Comparison of ENCODE assay signal across 6 cellular contexts in the genomic region with DNA sequence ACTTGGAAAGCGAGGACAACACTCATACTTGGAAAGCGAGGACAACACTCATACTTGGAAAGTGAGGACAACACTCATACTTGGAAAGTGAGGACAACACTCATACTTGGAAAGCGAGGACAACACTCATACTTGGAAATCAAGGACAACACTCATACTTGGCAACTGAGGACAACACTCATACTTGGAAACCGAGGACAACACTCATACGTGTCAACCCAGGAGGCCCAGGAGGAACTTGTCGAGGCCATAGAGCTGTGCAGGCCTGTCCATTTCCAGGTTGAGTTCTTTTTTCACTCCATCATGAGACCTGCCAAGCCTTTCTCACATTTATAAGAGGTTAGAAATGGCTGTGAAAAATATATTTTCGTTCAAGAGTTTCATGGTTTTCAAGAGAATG.
A peak's percentile ranks its signal among the peaks of the same experiment; 100 is the strongest.
DNase-seq lines count a peak whose midpoint lies in the region; ATAC-seq lines count a peak whose summit lies in the region.
"Not testable (repeated sequence)": the region's sequence is repeated elsewhere in the genome, so short reads cannot be mapped to it uniquely, and the experiment has no call there.

No MANE protein-coding gene starts in this region.

- DNase-seq in activated CD4-positive, alpha-beta T cell treated with anti-CD3 and anti-CD28 coated beads, Interleukin-2, amount 10 ng/mL, durations not matched to agents 24 days and 14 days; activated T-cell treated with anti-CD3 and anti-CD28 coated beads, Interleukin-2, amount 50 U/mL, for 24 hours; activated T-helper 2 cell treated with anti-CD3 and anti-CD28 coated beads, Interferon-gamma antibody, Interleukin-2, Interleukin-4, amounts not matched to agents 10 μg/mL and 5 μg/mL and 100 μg/mL, durations not matched to agents 14 hours and 24 hours and 36 hours (ENCODE audit: low spot score); activated naive CD8-positive, alpha-beta T cell treated with anti-CD3 and anti-CD28 coated beads, Interleukin-2, amount 50 U/mL, for 24 hours; natural killer cell treated with Interleukin-12 subunit alpha and Interleukin-12 subunit beta and Interleukin-15 and Interleukin-18, amount 100 ng/mL, for 72 hours (ENCODE audit: low spot score): not testable (repeated sequence)
- DNase-seq in stimulated activated effector memory CD8-positive, alpha-beta T cell treated with anti-CD3 and anti-CD28 coated beads, Interleukin-12 subunit alpha, Interleukin-12 subunit beta, amount 100 ng/mL, for 72 hours (ENCODE audit: low spot score in 2 of 2): peak in 1 of 2 donors; percentile 53

- peaks cover 70% of the 10 kb centered on the region for H3K36me3 Mint-ChIP-seq in activated CD4-positive, alpha-beta T cell treated with anti-CD3 and anti-CD28 coated beads, Interleukin-2, amount 10 ng/mL, durations not matched to agents 24 days and 14 days (ENCODE audit: low read depth)
- H3K36me3 Mint-ChIP-seq in activated T-cell treated with anti-CD3 and anti-CD28 coated beads, Interleukin-2, amount 50 U/mL, for 24 hours (ENCODE audit: low read depth): peaks cover 87% of the 10 kb centered on the region
- H3K36me3 Mint-ChIP-seq in activated T-helper 2 cell treated with anti-CD3 and anti-CD28 coated beads, Interferon-gamma antibody, Interleukin-2, Interleukin-4, amounts not matched to agents 10 μg/mL and 5 μg/mL and 100 μg/mL, durations not matched to agents 14 hours and 24 hours and 36 hours (ENCODE audit: low read depth): peaks cover 81% of the 10 kb centered on the region
- peaks cover 60% of the 10 kb centered on the region for H3K36me3 Mint-ChIP-seq in activated naive CD8-positive, alpha-beta T cell treated with anti-CD3 and anti-CD28 coated beads, Interleukin-2, amount 50 U/mL, for 24 hours (ENCODE audit: low read depth)
- peaks cover 58% of the 10 kb centered on the region for H3K36me3 Mint-ChIP-seq in natural killer cell treated with Interleukin-12 subunit alpha and Interleukin-12 subunit beta and Interleukin-15 and Interleukin-18, amount 100 ng/mL, for 72 hours
- H3K36me3 Mint-ChIP-seq in stimulated activated effector memory CD8-positive, alpha-beta T cell treated with anti-CD3 and anti-CD28 coated beads, Interleukin-12 subunit alpha, Interleukin-12 subunit beta, amount 100 ng/mL, for 72 hours: peaks cover 23% of the 10 kb centered on the region

- peak overlapping the region; percentile 57 for H3K27ac Mint-ChIP-seq in activated CD4-positive, alpha-beta T cell treated with anti-CD3 and anti-CD28 coated beads, Interleukin-2, amount 10 ng/mL, durations not matched to agents 24 days and 14 days
- peak overlapping the region; percentile 92 for H3K27ac Mint-ChIP-seq in activated T-cell treated with anti-CD3 and anti-CD28 coated beads, Interleukin-2, amount 50 U/mL, for 24 hours
- peak overlapping the region; percentile 56 for H3K27ac Mint-ChIP-seq in activated T-helper 2 cell treated with anti-CD3 and anti-CD28 coated beads, Interferon-gamma antibody, Interleukin-2, Interleukin-4, amounts not matched to agents 10 μg/mL and 5 μg/mL and 100 μg/mL, durations not matched to agents 14 hours and 24 hours and 36 hours
- H3K27ac Mint-ChIP-seq in activated naive CD8-positive, alpha-beta T cell treated with anti-CD3 and anti-CD28 coated beads, Interleukin-2, amount 50 U/mL, for 24 hours: peak overlapping the region; percentile 15
- H3K27ac Mint-ChIP-seq in natural killer cell treated with Interleukin-12 subunit alpha and Interleukin-12 subunit beta and Interleukin-15 and Interleukin-18, amount 100 ng/mL, for 72 hours: peak overlapping the region; percentile 44 to 62
- H3K27ac Mint-ChIP-seq in stimulated activated effector memory CD8-positive, alpha-beta T cell treated with anti-CD3 and anti-CD28 coated beads, Interleukin-12 subunit alpha, Interleukin-12 subunit beta, amount 100 ng/mL, for 72 hours: peak overlapping the region; percentile 91

- H3K27me3 Mint-ChIP-seq in activated CD4-positive, alpha-beta T cell treated with anti-CD3 and anti-CD28 coated beads, Interleukin-2, amount 10 ng/mL, durations not matched to agents 24 days and 14 days; activated T-cell treated with anti-CD3 and anti-CD28 coated beads, Interleukin-2, amount 50 U/mL, for 24 hours; activated T-helper 2 cell treated with anti-CD3 and anti-CD28 coated beads, Interferon-gamma antibody, Interleukin-2, Interleukin-4, amounts not matched to agents 10 μg/mL and 5 μg/mL and 100 μg/mL, durations not matched to agents 14 hours and 24 hours and 36 hours (ENCODE audit: low read depth); activated naive CD8-positive, alpha-beta T cell treated with anti-CD3 and anti-CD28 coated beads, Interleukin-2, amount 50 U/mL, for 24 hours; natural killer cell treated with Interleukin-12 subunit alpha and Interleukin-12 subunit beta and Interleukin-15 and Interleukin-18, amount 100 ng/mL, for 72 hours: not testable (repeated sequence)

- ATAC-seq in activated naive CD8-positive, alpha-beta T cell treated with anti-CD3 and anti-CD28 coated beads, Interleukin-2, amount 50 U/mL, for 24 hours: not testable (repeated sequence)
- peak; percentile 56 to 61 for ATAC-seq in natural killer cell treated with Interleukin-12 subunit alpha and Interleukin-12 subunit beta and Interleukin-15 and Interleukin-18, amount 100 ng/mL, for 72 hours
- peak; percentile 96 for ATAC-seq in stimulated activated effector memory CD8-positive, alpha-beta T cell treated with anti-CD3 and anti-CD28 coated beads, Interleukin-12 subunit alpha, Interleukin-12 subunit beta, amount 100 ng/mL, for 72 hours

- intact Hi-C loops in activated CD4-positive, alpha-beta T cell treated with anti-CD3 and anti-CD28 coated beads, Interleukin-2, amount 10 ng/mL, durations not matched to agents 24 days and 14 days (cut with micrococcal nuclease); activated T-helper 2 cell treated with anti-CD3 and anti-CD28 coated beads, Interferon-gamma antibody, Interleukin-2, Interleukin-4, amounts not matched to agents 10 μg/mL and 5 μg/mL and 100 μg/mL, durations not matched to agents 14 hours and 24 hours and 36 hours (cut with micrococcal nuclease): not testable (repeated sequence)

- not testable (repeated sequence) for H3K4me3 Mint-ChIP-seq in activated CD4-positive, alpha-beta T cell treated with anti-CD3 and anti-CD28 coated beads, Interleukin-2, amount 10 ng/mL, durations not matched to agents 24 days and 14 days; activated T-cell treated with anti-CD3 and anti-CD28 coated beads, Interleukin-2, amount 50 U/mL, for 24 hours; activated T-helper 2 cell treated with anti-CD3 and anti-CD28 coated beads, Interferon-gamma antibody, Interleukin-2, Interleukin-4, amounts not matched to agents 10 μg/mL and 5 μg/mL and 100 μg/mL, durations not matched to agents 14 hours and 24 hours and 36 hours (ENCODE audit: low read depth); activated naive CD8-positive, alpha-beta T cell treated with anti-CD3 and anti-CD28 coated beads, Interleukin-2, amount 50 U/mL, for 24 hours; stimulated activated effector memory CD8-positive, alpha-beta T cell treated with anti-CD3 and anti-CD28 coated beads, Interleukin-12 subunit alpha, Interleukin-12 subunit beta, amount 100 ng/mL, for 72 hours
- H3K4me3 Mint-ChIP-seq in natural killer cell treated with Interleukin-12 subunit alpha and Interleukin-12 subunit beta and Interleukin-15 and Interleukin-18, amount 100 ng/mL, for 72 hours: peak overlapping the region; percentile 42

- H3K9me3 Mint-ChIP-seq in activated CD4-positive, alpha-beta T cell treated with anti-CD3 and anti-CD28 coated beads, Interleukin-2, amount 10 ng/mL, durations not matched to agents 24 days and 14 days: peaks cover 32% of the 10 kb centered on the region
- H3K9me3 Mint-ChIP-seq in activated T-cell treated with anti-CD3 and anti-CD28 coated beads, Interleukin-2, amount 50 U/mL, for 24 hours; activated naive CD8-positive, alpha-beta T cell treated with anti-CD3 and anti-CD28 coated beads, Interleukin-2, amount 50 U/mL, for 24 hours; stimulated activated effector memory CD8-positive, alpha-beta T cell treated with anti-CD3 and anti-CD28 coated beads, Interleukin-12 subunit alpha, Interleukin-12 subunit beta, amount 100 ng/mL, for 72 hours: not testable (repeated sequence)
- peaks cover 47% of the 10 kb centered on the region for H3K9me3 Mint-ChIP-seq in activated T-helper 2 cell treated with anti-CD3 and anti-CD28 coated beads, Interferon-gamma antibody, Interleukin-2, Interleukin-4, amounts not matched to agents 10 μg/mL and 5 μg/mL and 100 μg/mL, durations not matched to agents 14 hours and 24 hours and 36 hours
- H3K9me3 Mint-ChIP-seq in natural killer cell treated with Interleukin-12 subunit alpha and Interleukin-12 subunit beta and Interleukin-15 and Interleukin-18, amount 100 ng/mL, for 72 hours: peaks cover 10% of the 10 kb centered on the region

- not testable (repeated sequence) for H3K4me1 Mint-ChIP-seq in activated CD4-positive, alpha-beta T cell treated with anti-CD3 and anti-CD28 coated beads, Interleukin-2, amount 10 ng/mL, durations not matched to agents 24 days and 14 days; activated T-helper 2 cell treated with anti-CD3 and anti-CD28 coated beads, Interferon-gamma antibody, Interleukin-2, Interleukin-4, amounts not matched to agents 10 μg/mL and 5 μg/mL and 100 μg/mL, durations not matched to agents 14 hours and 24 hours and 36 hours (ENCODE audit: low read depth); activated naive CD8-positive, alpha-beta T cell treated with anti-CD3 and anti-CD28 coated beads, Interleukin-2, amount 50 U/mL, for 24 hours
- H3K4me1 Mint-ChIP-seq in activated T-cell treated with anti-CD3 and anti-CD28 coated beads, Interleukin-2, amount 50 U/mL, for 24 hours (ENCODE audit: low read depth): peaks cover 12% of the 10 kb centered on the region
- peaks cover 29 to 36% of the 10 kb centered on the region in 2 donors for H3K4me1 Mint-ChIP-seq in natural killer cell treated with Interleukin-12 subunit alpha and Interleukin-12 subunit beta and Interleukin-15 and Interleukin-18, amount 100 ng/mL, for 72 hours (ENCODE audit: low read depth in 2 of 2)
- H3K4me1 Mint-ChIP-seq in stimulated activated effector memory CD8-positive, alpha-beta T cell treated with anti-CD3 and anti-CD28 coated beads, Interleukin-12 subunit alpha, Interleukin-12 subunit beta, amount 100 ng/mL, for 72 hours: peaks cover 29% of the 10 kb centered on the region

Comparison
In these comparisons a context has a peak if more than half of its experiments do, and no peak if none do; other contexts are left out.
1. H3K27ac Mint-ChIP-seq: peak in every context shown above with its lines; median percentile 92 in activated T-cell treated with anti-CD3 and anti-CD28 coated beads, Interleukin-2, amount 50 U/mL, for 24 hours; 91 in stimulated activated effector memory CD8-positive, alpha-beta T cell treated with anti-CD3 and anti-CD28 coated beads, Interleukin-12 subunit alpha, Interleukin-12 subunit beta, amount 100 ng/mL, for 72 hours; 57 in activated CD4-positive, alpha-beta T cell treated with anti-CD3 and anti-CD28 coated beads, Interleukin-2, amount 10 ng/mL, durations not matched to agents 24 days and 14 days; 56 in activated T-helper 2 cell treated with anti-CD3 and anti-CD28 coated beads, Interferon-gamma antibody, Interleukin-2, Interleukin-4, amounts not matched to agents 10 μg/mL and 5 μg/mL and 100 μg/mL, durations not matched to agents 14 hours and 24 hours and 36 hours; 53 in natural killer cell treated with Interleukin-12 subunit alpha and Interleukin-12 subunit beta and Interleukin-15 and Interleukin-18, amount 100 ng/mL, for 72 hours; 15 in activated naive CD8-positive, alpha-beta T cell treated with anti-CD3 and anti-CD28 coated beads, Interleukin-2, amount 50 U/mL, for 24 hours.